ENCODE assay signal across 8 cellular contexts in genomic region chr17:81035389-81036127, GRCh38. TPM values are rescaled to one million over a fixed set of nuclear protein-coding genes. Genes with fewer than 3 reads are reported as not detected.
DNase-seq lines count a peak whose midpoint lies in the region; ATAC-seq, FAIRE-seq and TF ChIP-seq lines count a peak whose summit lies in the region.

No MANE protein-coding gene starts in this region.

- peak overlapping the region in 2 of 3 donors; percentile 56 to 85 for H3K27ac Mint-ChIP-seq in CD4-positive, CD25-positive, alpha-beta regulatory T cell

- ATAC-seq in CD4-positive, CD25-positive, alpha-beta regulatory T cell (ENCODE audit: low read depth in 2 of 2) = no peak
- peak; percentile 25 for ATAC-seq in GM21737 (IDR thresholded peaks at IDR 0.05; ENCODE audit: unreplicated experiment)

- peaks cover 0 to 30% (median 13%) of the 10 kb centered on the region in 4 donors for H3K4me1 Mint-ChIP-seq in CD4-positive, CD25-positive, alpha-beta regulatory T cell

- DNase-seq in CD4-positive, CD25-positive, alpha-beta regulatory T cell = no peak
- DNase-seq in fibroblast of pulmonary artery (ENCODE audit: low read depth) = no peak
- no peak for DNase-seq in RPMI8226
- DNase-seq in NCI-H187 treated with DMSO at 0.1 percent for 48 hours (lab: John Stamatoyannopoulos, UW) = no peak
- DNase-seq in HTR-8/SVneo (ENCODE audit: insufficient read length, low spot score) = no peak

- H3K9me3 ChIP-seq in CD4-positive, CD25-positive, alpha-beta regulatory T cell (ENCODE audit: control insufficient read depth in 2 of 2, low read length in 2 of 2) = no peaks in the 10 kb centered on the region
- no peaks in the 10 kb centered on the region for H3K9me3 ChIP-seq in parathyroid adenoma (ENCODE audit: control insufficient read depth, low read length)

- no peaks in the 10 kb centered on the region for H3K9me3 Mint-ChIP-seq in CD4-positive, CD25-positive, alpha-beta regulatory T cell

- H3K27ac ChIP-seq in CD4-positive, CD25-positive, alpha-beta regulatory T cell (ENCODE audit: insufficient read depth, low read length, poor library complexity, severe bottlenecking) = no peak overlapping the region
- H3K27ac ChIP-seq in VCaP = peak overlapping the region; percentile 95
- H3K27ac ChIP-seq in parathyroid adenoma = peak overlapping the region; percentile 9

- peak overlapping the region; percentile 5 for H2AFZ ChIP-seq in parathyroid adenoma

- peak overlapping the region; percentile 82 to 98 (median 88) for H3K4me3 Mint-ChIP-seq in CD4-positive, CD25-positive, alpha-beta regulatory T cell

- no peaks in the 10 kb centered on the region for H3K36me3 Mint-ChIP-seq in CD4-positive, CD25-positive, alpha-beta regulatory T cell

- H3K4me1 ChIP-seq in CD4-positive, CD25-positive, alpha-beta regulatory T cell (ENCODE audit: control insufficient read depth, insufficient read depth, low read length, poor library complexity, severe bottlenecking) = peaks cover 18% of the 10 kb centered on the region
- H3K4me1 ChIP-seq in parathyroid adenoma = peaks cover 15% of the 10 kb centered on the region

- H3K36me3 ChIP-seq in CD4-positive, CD25-positive, alpha-beta regulatory T cell (ENCODE audit: control insufficient read depth, insufficient read depth, low read length) = no peaks in the 10 kb centered on the region
- no peaks in the 10 kb centered on the region for H3K36me3 ChIP-seq in parathyroid adenoma (ENCODE audit: control insufficient read depth, insufficient read depth, low read length)

- H3K27me3 Mint-ChIP-seq in CD4-positive, CD25-positive, alpha-beta regulatory T cell = peaks cover 10% of the 10 kb centered on the region

- H3K79me2 ChIP-seq in parathyroid adenoma = peaks cover 11% of the 10 kb centered on the region

- FAIRE-seq in HTR-8/SVneo (lab: Jason Lieb, UNC) = no peak

- peak overlapping the region; percentile 74 for H3K4me2 ChIP-seq in parathyroid adenoma (ENCODE audit: low read length)

- H3K4me3 ChIP-seq in CD4-positive, CD25-positive, alpha-beta regulatory T cell (ENCODE audit: low read depth, low read length) = no peak overlapping the region
- H3K4me3 ChIP-seq in fibroblast of pulmonary artery (replicated peaks; ENCODE audit: low read depth, low read length) (peak overlapping the region; percentile 67), parathyroid adenoma (ENCODE audit: low read depth, low read length) (peak overlapping the region; percentile 55)

- no peak overlapping the region for H3K9ac ChIP-seq in parathyroid adenoma

- TF ChIP-seq CTCF in VCaP (conservative IDR thresholded peaks at IDR 0.05) = no peak
- TF ChIP-seq CTCF in fibroblast of pulmonary artery (IDR thresholded peaks at IDR 0.05; ENCODE audit: low read length, missing control alignments) = no peak
- TF ChIP-seq CTCF in parathyroid adenoma (IDR thresholded peaks at IDR 0.05) = no peak

- no peaks in the 10 kb centered on the region for H3K27me3 ChIP-seq in CD4-positive, CD25-positive, alpha-beta regulatory T cell (ENCODE audit: control insufficient read depth, insufficient read depth, low read length)
- no peaks in the 10 kb centered on the region for H3K27me3 ChIP-seq in parathyroid adenoma (ENCODE audit: control insufficient read depth, insufficient read depth, low read length)

RNA-seq across cellular contexts. Expression of gene BAIAP2, which starts 0.6 kb away (rescaled TPM):
- total RNA-seq in CD4-positive, CD25-positive, alpha-beta regulatory T cell = 6.8 TPM
- 1 to 10 TPM; 1.5 to 3.8 (median 1.7) TPM for polyA plus RNA-seq in CD4-positive, CD25-positive, alpha-beta regulatory T cell

RNA-seq across cellular contexts. Expression of gene CHMP6, which starts 43.9 kb away (rescaled TPM):
- 25.5 TPM for total RNA-seq in CD4-positive, CD25-positive, alpha-beta regulatory T cell
- 10 to 100 TPM; 37.6 to 43.5 (median 39.8) TPM for polyA plus RNA-seq in CD4-positive, CD25-positive, alpha-beta regulatory T cell
